13 cellular contexts compared by ENCODE assay signal in genomic region chr17:69250641-69251040, GRCh38. TPM values are rescaled to one million over a fixed set of nuclear protein-coding genes. Genes with fewer than 3 reads are reported as not detected.
DNase-seq lines count a peak whose midpoint lies in the region; ATAC-seq, FAIRE-seq and TF ChIP-seq lines count a peak whose summit lies in the region.
"Had no signal": no experiment of that assay in that cellular context is flagged by ENCODE, and none has a peak within 500 bp of the region (broad histone marks: within the 10 kb centered on the region; RNA-seq: fewer than 3 reads in every experiment).

No MANE protein-coding gene starts in this region.

- in situ Hi-C loops in GM23248 (cut with MboI) = no loop called here

- no peak for TF ChIP-seq CTCF in activated CD8-positive, alpha-beta T cell treated with anti-CD3 and anti-CD28 coated beads for 36 hours (IDR thresholded peaks at IDR 0.05)

- H3K36me3 ChIP-seq in GM23248 (ENCODE audit: low read depth) (0 out of 2 replicates have a peak, but pooled peaks cover 6% of the 10 kb centered on the region), skeletal muscle satellite cell (ENCODE audit: insufficient read depth, low read length) (no peaks in the 10 kb centered on the region)

- H3K4me3 ChIP-seq in GM23248 (no peak overlapping the region), skeletal muscle satellite cell (ENCODE audit: low read length) (peak overlapping the region; percentile 41)
- H3K4me3 ChIP-seq: PC-9 had no signal

- no peaks in the 10 kb centered on the region for H3K4me1 Mint-ChIP-seq in activated CD8-positive, alpha-beta T cell treated with anti-CD3 and anti-CD28 coated beads for 36 hours (ENCODE audit: low read depth)
- H3K4me1 Mint-ChIP-seq: CD8-positive, alpha-beta memory T cell had no signal

- no peak overlapping the region for H2AFZ ChIP-seq in GM23248
- H2AFZ ChIP-seq: PC-9 had no signal

- no peak overlapping the region for H3K27ac Mint-ChIP-seq in activated CD8-positive, alpha-beta T cell treated with anti-CD3 and anti-CD28 coated beads for 36 hours

- H3K36me3 Mint-ChIP-seq in activated CD8-positive, alpha-beta T cell treated with anti-CD3 and anti-CD28 coated beads for 36 hours (ENCODE audit: low read depth) = no peaks in the 10 kb centered on the region

- H3K9me3 ChIP-seq in GM23248 (ENCODE audit: low read depth) (no peaks in the 10 kb centered on the region), skeletal muscle satellite cell (replicated peaks; ENCODE audit: low read length) (no peaks in the 10 kb centered on the region)

- H4K20me1 ChIP-seq in GM23248 (ENCODE audit: insufficient read depth) = no peaks in the 10 kb centered on the region

- H3K4me1 ChIP-seq in GM23248 (ENCODE audit: insufficient read depth) = no peaks in the 10 kb centered on the region
- peaks cover 7% of the 10 kb centered on the region for H3K4me1 ChIP-seq in skeletal muscle satellite cell (ENCODE audit: control insufficient read depth, insufficient read depth, low read length)

- H3K27me3 ChIP-seq in GM23248 (replicated peaks; ENCODE audit: insufficient read depth) (no peaks in the 10 kb centered on the region), skeletal muscle satellite cell (ENCODE audit: control insufficient read depth, insufficient read depth, low read length) (no peaks in the 10 kb centered on the region)

- FAIRE-seq in endometrium (lab: Jason Lieb, UNC) = peak; percentile 15
- FAIRE-seq: GM19239 had no signal

- peak; percentile 6 for DNase-seq in GM23248
- no peak for DNase-seq in activated CD8-positive, alpha-beta T cell treated with anti-CD3 and anti-CD28 coated beads for 36 hours
- DNase-seq: CD8-positive, alpha-beta memory T cell; KBM-7; NCI-H1092 treated with DMSO at 0.1 percent for 48 hours; NCI-H1694 treated with DMSO at 0.1 percent for 48 hours; PC-9 had no signal

- no peaks in the 10 kb centered on the region for H3K79me2 ChIP-seq in GM23248 (ENCODE audit: insufficient read depth)

- H3K4me2 ChIP-seq in GM23248 (ENCODE audit: unreplicated experiment) = no peak overlapping the region
- peak overlapping the region; percentile 59 for H3K4me2 ChIP-seq in skeletal muscle satellite cell (ENCODE audit: low read length)
- H3K4me2 ChIP-seq: PC-9 had no signal

- no peaks in the 10 kb centered on the region for H3K9me2 ChIP-seq in GM23248 (ENCODE audit: insufficient read depth)

- no peak overlapping the region for H3K9ac ChIP-seq in GM23248
- no peak overlapping the region for H3K9ac ChIP-seq in skeletal muscle satellite cell (ENCODE audit: low read depth, low read length)

- CTCF ChIA-PET in activated CD8-positive, alpha-beta T cell treated with anti-CD3 and anti-CD28 coated beads for 36 hours (lab: Charles Lee) = interaction anchor here (1.8 kb wide), 1 partner anchor 11 kb away, joined by 4 read pairs; no protein-coding TSS in a partner anchor

- H3F3A ChIP-seq in GM23248 (ENCODE audit: insufficient read depth) = no peaks in the 10 kb centered on the region

- POLR2A ChIA-PET in activated CD8-positive, alpha-beta T cell treated with anti-CD3 and anti-CD28 coated beads for 36 hours (lab: Charles Lee) = interaction anchor here (0.9 kb wide), 1 partner anchor 76 kb away, joined by 3 read pairs; the partner anchor contains the start of gene ABCA5

- peak; percentile 81 for ATAC-seq in SK-N-SH treated with all-trans-retinoic acid at 6 μM for 48 hours
- ATAC-seq in activated CD8-positive, alpha-beta T cell treated with anti-CD3 and anti-CD28 coated beads for 36 hours = no peak
- ATAC-seq in GM21529 (IDR thresholded peaks at IDR 0.05; ENCODE audit: unreplicated experiment) = no peak
- ATAC-seq in GM18873 (IDR thresholded peaks at IDR 0.05; ENCODE audit: low FRiP score, unreplicated experiment) = no peak

- H3K27me3 Mint-ChIP-seq in activated CD8-positive, alpha-beta T cell treated with anti-CD3 and anti-CD28 coated beads for 36 hours = no peaks in the 10 kb centered on the region
- H3K27me3 Mint-ChIP-seq: CD8-positive, alpha-beta memory T cell had no signal

- 91 to 92% methylated on average over 4 of the region's 4 CpGs for WGBS in GM23248 (ENCODE audit: low coverage in 1 of 2, low lambda C conversion rate in 2 of 2, missing lambda C conversion rate in 2 of 2), 2 experiments

- intact Hi-C loops in activated CD8-positive, alpha-beta T cell treated with anti-CD3 and anti-CD28 coated beads for 36 hours (cut with micrococcal nuclease) = no loop called here

- H3K4me3 Mint-ChIP-seq in activated CD8-positive, alpha-beta T cell treated with anti-CD3 and anti-CD28 coated beads for 36 hours = no peak overlapping the region
- H3K4me3 Mint-ChIP-seq: CD8-positive, alpha-beta memory T cell had no signal

- H3K9me3 Mint-ChIP-seq in activated CD8-positive, alpha-beta T cell treated with anti-CD3 and anti-CD28 coated beads for 36 hours = no peaks in the 10 kb centered on the region
- H3K9me3 Mint-ChIP-seq: CD8-positive, alpha-beta memory T cell had no signal

- no peak overlapping the region for H3K27ac ChIP-seq in GM23248
- H3K27ac ChIP-seq: PC-9 had no signal

TF ChIP-seq in SK-N-SH treated with all-trans-retinoic acid at 6 μM for 48 hours, 23 proteins besides CTCF, POLR2A, EP300 and RAD21:
- no peak for TF ChIP-seq SNAI2 (CRISPR knock-in tag; IDR thresholded peaks at IDR 0.05)
- TF ChIP-seq ZC3H10 (CRISPR knock-in tag; IDR thresholded peaks at IDR 0.05) = no peak
- TF ChIP-seq ISL1 (CRISPR knock-in tag; IDR thresholded peaks at IDR 0.05) = no peak
- no peak for TF ChIP-seq TOX (CRISPR knock-in tag; IDR thresholded peaks at IDR 0.05; ENCODE audit: borderline replicate concordance)
- TF ChIP-seq PATZ1 (CRISPR knock-in tag; IDR thresholded peaks at IDR 0.05; ENCODE audit: borderline replicate concordance) = no peak
- TF ChIP-seq, protein P1, sequence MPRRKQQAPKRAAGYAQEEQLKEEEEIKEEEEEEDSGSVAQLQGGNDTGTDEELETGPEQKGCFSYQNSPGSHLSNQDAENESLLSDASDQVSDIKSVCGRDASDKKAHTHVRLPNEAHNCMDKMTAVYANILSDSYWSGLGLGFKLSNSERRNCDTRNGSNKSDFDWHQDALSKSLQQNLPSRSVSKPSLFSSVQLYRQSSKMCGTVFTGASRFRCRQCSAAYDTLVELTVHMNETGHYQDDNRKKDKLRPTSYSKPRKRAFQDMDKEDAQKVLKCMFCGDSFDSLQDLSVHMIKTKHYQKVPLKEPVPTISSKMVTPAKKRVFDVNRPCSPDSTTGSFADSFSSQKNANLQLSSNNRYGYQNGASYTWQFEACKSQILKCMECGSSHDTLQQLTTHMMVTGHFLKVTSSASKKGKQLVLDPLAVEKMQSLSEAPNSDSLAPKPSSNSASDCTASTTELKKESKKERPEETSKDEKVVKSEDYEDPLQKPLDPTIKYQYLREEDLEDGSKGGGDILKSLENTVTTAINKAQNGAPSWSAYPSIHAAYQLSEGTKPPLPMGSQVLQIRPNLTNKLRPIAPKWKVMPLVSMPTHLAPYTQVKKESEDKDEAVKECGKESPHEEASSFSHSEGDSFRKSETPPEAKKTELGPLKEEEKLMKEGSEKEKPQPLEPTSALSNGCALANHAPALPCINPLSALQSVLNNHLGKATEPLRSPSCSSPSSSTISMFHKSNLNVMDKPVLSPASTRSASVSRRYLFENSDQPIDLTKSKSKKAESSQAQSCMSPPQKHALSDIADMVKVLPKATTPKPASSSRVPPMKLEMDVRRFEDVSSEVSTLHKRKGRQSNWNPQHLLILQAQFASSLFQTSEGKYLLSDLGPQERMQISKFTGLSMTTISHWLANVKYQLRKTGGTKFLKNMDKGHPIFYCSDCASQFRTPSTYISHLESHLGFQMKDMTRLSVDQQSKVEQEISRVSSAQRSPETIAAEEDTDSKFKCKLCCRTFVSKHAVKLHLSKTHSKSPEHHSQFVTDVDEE (CRISPR knock-in tag; IDR thresholded peaks at IDR 0.05) = no peak
- TF ChIP-seq, protein P2, sequence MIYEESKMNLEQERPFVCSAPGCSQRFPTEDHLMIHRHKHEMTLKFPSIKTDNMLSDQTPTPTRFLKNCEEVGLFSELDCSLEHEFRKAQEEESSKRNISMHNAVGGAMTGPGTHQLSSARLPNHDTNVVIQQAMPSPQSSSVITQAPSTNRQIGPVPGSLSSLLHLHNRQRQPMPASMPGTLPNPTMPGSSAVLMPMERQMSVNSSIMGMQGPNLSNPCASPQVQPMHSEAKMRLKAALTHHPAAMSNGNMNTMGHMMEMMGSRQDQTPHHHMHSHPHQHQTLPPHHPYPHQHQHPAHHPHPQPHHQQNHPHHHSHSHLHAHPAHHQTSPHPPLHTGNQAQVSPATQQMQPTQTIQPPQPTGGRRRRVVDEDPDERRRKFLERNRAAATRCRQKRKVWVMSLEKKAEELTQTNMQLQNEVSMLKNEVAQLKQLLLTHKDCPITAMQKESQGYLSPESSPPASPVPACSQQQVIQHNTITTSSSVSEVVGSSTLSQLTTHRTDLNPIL (CRISPR knock-in tag; IDR thresholded peaks at IDR 0.05; ENCODE audit: low read depth) = no peak

RNA-seq across cellular contexts. Expression of gene ABCA10, which starts 22.0 kb away (rescaled TPM):
- total RNA-seq in GM23248 (2014; rRNA removed; shearing (Covaris generic)) = 0.11 and 0.13 TPM in 2 replicates
- polyA plus RNA-seq in GM23248 (2016; fragmentation: Nextera tagmentation; extraction: Ambion mirVana) = 0.09 and 0.23 TPM in 2 replicates
- total RNA-seq in skeletal muscle satellite cell (2012; rRNA removed) = 0.22 and 0.25 TPM in 2 replicates
- total RNA-seq in activated CD8-positive, alpha-beta T cell treated with anti-CD3 and anti-CD28 coated beads for 36 hours = under 1 TPM in 1 of 2 experiments, not detected in 1; 0.45 TPM
- total RNA-seq: PC-9 had no signal
- polyA plus RNA-seq: CD8-positive, alpha-beta memory T cell had no signal
